In genomic region chr9:111304000-111304399, GRCh38 we compare ENCODE assay signal across 4 cellular contexts. TPM values are rescaled to one million over a fixed set of nuclear protein-coding genes. Genes with fewer than 3 reads are reported as not detected.
"Had no signal": no experiment of that assay in that cellular context is flagged by ENCODE, and none has a peak within 500 bp of the region (broad histone marks: within the 10 kb centered on the region; RNA-seq: fewer than 3 reads in every experiment).

No MANE protein-coding gene starts in this region.

RNA-seq across cellular contexts. Expression of gene OR2K2, which starts 26.0 kb away (rescaled TPM):
- total RNA-seq: LHCN-M2, M059J, MCF 10A, NCI-H460 had no signal
